In the genomic region with DNA sequence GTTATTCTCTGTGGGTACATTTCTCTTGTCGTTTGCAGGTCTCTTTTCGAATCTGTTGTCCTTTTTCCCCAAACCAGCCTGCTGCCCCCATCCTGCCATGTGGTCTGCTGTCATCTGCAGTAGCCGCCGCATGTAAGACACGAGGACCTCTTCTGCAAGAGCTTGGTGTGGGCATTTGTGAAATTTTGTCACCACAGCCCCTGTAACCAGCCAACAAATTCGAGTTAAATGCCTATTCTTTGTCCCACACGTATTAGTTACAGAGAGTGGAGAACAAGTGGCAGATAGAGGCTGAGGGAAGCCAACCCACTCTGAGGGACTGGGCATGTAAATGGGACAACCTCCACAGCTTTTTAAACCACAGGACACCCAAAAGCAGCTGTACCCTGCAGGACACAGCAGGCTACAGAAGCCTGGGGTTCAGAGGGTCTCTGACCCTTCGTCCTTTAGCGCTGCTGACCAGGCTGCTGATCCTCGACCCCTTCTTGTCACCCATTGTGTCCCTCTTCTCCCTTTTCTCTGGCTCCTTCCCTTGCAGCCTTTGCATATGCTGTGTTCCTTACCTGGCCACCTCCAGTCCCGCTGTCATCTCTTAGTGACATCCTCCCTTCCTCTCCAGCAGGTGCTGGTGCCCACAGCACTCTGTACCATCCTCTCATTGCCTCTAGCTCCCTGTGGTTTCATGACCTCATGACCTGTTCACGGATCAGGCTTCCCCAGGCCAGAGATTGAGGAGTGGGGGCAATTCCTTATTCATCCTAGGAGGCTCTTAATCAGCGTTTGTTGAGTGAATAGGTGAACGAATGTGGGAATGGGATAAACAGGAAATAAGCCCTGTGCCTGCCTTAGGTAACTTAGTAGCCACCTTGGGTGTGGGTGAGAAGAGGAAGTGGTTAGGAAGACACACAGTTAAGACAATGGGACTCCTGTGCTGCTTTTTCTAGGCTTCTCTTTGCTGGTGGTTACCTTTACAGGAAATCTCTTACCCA, we compare ENCODE assay signal across 1 cellular context.
A peak's percentile ranks its signal among the peaks of the same experiment; 100 is the strongest.
TF ChIP-seq lines count a peak whose summit lies in the region.

No MANE protein-coding gene starts in this region.

TF ChIP-seq in HepG2, 621 proteins besides CTCF, POLR2A, EP300 and RAD21 (continues in another document):
- TF ChIP-seq, protein P1, sequence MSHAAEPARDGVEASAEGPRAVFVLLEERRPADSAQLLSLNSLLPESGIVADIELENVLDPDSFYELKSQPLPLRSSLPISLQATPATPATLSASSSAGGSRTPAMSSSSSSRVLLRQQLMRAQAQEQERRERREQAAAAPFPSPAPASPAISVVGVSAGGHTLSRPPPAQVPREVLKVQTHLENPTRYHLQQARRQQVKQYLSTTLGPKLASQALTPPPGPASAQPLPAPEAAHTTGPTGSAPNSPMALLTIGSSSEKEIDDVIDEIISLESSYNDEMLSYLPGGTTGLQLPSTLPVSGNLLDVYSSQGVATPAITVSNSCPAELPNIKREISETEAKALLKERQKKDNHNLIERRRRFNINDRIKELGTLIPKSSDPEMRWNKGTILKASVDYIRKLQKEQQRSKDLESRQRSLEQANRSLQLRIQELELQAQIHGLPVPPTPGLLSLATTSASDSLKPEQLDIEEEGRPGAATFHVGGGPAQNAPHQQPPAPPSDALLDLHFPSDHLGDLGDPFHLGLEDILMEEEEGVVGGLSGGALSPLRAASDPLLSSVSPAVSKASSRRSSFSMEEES (CRISPR knock-in tag; IDR thresholded peaks at IDR 0.05), result no peak
- TF ChIP-seq KLF12 (CRISPR knock-in tag; IDR thresholded peaks at IDR 0.05; ENCODE audit: borderline replicate concordance), result no peak
- no peak for TF ChIP-seq ISX (CRISPR knock-in tag; conservative IDR thresholded peaks at IDR 0.05)
- no peak for TF ChIP-seq SMAD9 (CRISPR knock-in tag; IDR thresholded peaks at IDR 0.05)
- no peak for TF ChIP-seq MZF1 (CRISPR knock-in tag; IDR thresholded peaks at IDR 0.05; ENCODE audit: borderline replicate concordance)
- TF ChIP-seq, protein P2, sequence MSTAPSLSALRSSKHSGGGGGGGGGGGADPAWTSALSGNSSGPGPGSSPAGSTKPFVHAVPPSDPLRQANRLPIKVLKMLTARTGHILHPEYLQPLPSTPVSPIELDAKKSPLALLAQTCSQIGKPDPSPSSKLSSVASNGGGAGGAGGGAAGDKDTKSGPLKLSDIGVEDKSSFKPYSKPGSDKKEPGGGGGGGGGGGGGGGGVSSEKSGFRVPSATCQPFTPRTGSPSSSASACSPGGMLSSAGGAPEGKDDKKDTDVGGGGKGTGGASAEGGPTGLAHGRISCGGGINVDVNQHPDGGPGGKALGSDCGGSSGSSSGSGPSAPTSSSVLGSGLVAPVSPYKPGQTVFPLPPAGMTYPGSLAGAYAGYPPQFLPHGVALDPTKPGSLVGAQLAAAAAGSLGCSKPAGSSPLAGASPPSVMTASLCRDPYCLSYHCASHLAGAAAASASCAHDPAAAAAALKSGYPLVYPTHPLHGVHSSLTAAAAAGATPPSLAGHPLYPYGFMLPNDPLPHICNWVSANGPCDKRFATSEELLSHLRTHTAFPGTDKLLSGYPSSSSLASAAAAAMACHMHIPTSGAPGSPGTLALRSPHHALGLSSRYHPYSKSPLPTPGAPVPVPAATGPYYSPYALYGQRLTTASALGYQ (CRISPR knock-in tag; IDR thresholded peaks at IDR 0.05), result no peak
- TF ChIP-seq ATRX (CRISPR knock-in tag; IDR thresholded peaks at IDR 0.05; ENCODE audit: borderline replicate concordance), result no peak
- no peak for TF ChIP-seq HOXA5 (CRISPR knock-in tag; IDR thresholded peaks at IDR 0.05)
- TF ChIP-seq, protein P3, sequence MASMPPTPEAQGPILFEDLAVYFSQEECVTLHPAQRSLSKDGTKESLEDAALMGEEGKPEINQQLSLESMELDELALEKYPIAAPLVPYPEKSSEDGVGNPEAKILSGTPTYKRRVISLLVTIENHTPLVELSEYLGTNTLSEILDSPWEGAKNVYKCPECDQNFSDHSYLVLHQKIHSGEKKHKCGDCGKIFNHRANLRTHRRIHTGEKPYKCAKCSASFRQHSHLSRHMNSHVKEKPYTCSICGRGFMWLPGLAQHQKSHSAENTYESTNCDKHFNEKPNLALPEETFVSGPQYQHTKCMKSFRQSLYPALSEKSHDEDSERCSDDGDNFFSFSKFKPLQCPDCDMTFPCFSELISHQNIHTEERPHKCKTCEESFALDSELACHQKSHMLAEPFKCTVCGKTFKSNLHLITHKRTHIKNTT (CRISPR knock-in tag; IDR thresholded peaks at IDR 0.05), result no peak
- TF ChIP-seq ZNF615 (CRISPR knock-in tag; IDR thresholded peaks at IDR 0.05; ENCODE audit: borderline replicate concordance), result no peak
- TF ChIP-seq ZNF672 (CRISPR knock-in tag; IDR thresholded peaks at IDR 0.05), result no peak
- TF ChIP-seq ZNF263 (CRISPR knock-in tag; IDR thresholded peaks at IDR 0.05), result 0 out of 2 replicates have a peak, but pooled peaks have one; percentile 6
- no peak for TF ChIP-seq ZNF232 (CRISPR knock-in tag; IDR thresholded peaks at IDR 0.05; ENCODE audit: borderline replicate concordance)
- TF ChIP-seq, protein P4, sequence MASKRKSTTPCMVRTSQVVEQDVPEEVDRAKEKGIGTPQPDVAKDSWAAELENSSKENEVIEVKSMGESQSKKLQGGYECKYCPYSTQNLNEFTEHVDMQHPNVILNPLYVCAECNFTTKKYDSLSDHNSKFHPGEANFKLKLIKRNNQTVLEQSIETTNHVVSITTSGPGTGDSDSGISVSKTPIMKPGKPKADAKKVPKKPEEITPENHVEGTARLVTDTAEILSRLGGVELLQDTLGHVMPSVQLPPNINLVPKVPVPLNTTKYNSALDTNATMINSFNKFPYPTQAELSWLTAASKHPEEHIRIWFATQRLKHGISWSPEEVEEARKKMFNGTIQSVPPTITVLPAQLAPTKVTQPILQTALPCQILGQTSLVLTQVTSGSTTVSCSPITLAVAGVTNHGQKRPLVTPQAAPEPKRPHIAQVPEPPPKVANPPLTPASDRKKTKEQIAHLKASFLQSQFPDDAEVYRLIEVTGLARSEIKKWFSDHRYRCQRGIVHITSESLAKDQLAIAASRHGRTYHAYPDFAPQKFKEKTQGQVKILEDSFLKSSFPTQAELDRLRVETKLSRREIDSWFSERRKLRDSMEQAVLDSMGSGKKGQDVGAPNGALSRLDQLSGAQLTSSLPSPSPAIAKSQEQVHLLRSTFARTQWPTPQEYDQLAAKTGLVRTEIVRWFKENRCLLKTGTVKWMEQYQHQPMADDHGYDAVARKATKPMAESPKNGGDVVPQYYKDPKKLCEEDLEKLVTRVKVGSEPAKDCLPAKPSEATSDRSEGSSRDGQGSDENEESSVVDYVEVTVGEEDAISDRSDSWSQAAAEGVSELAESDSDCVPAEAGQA (IDR thresholded peaks at IDR 0.05; ENCODE audit: low read depth), result no peak
- TF ChIP-seq, protein P4 (CRISPR knock-in tag; IDR thresholded peaks at IDR 0.05; ENCODE audit: borderline replicate concordance), result no peak
- TF ChIP-seq SOX5 (CRISPR knock-in tag; IDR thresholded peaks at IDR 0.05; ENCODE audit: borderline replicate concordance), result no peak
- no peak for TF ChIP-seq ZNF746 (CRISPR knock-in tag; IDR thresholded peaks at IDR 0.05)
- TF ChIP-seq ZFX (CRISPR knock-in tag; IDR thresholded peaks at IDR 0.05; ENCODE audit: low read depth), result no peak
- no peak for TF ChIP-seq FOSL2 (CRISPR knock-in tag; IDR thresholded peaks at IDR 0.05)
- TF ChIP-seq, protein P5, sequence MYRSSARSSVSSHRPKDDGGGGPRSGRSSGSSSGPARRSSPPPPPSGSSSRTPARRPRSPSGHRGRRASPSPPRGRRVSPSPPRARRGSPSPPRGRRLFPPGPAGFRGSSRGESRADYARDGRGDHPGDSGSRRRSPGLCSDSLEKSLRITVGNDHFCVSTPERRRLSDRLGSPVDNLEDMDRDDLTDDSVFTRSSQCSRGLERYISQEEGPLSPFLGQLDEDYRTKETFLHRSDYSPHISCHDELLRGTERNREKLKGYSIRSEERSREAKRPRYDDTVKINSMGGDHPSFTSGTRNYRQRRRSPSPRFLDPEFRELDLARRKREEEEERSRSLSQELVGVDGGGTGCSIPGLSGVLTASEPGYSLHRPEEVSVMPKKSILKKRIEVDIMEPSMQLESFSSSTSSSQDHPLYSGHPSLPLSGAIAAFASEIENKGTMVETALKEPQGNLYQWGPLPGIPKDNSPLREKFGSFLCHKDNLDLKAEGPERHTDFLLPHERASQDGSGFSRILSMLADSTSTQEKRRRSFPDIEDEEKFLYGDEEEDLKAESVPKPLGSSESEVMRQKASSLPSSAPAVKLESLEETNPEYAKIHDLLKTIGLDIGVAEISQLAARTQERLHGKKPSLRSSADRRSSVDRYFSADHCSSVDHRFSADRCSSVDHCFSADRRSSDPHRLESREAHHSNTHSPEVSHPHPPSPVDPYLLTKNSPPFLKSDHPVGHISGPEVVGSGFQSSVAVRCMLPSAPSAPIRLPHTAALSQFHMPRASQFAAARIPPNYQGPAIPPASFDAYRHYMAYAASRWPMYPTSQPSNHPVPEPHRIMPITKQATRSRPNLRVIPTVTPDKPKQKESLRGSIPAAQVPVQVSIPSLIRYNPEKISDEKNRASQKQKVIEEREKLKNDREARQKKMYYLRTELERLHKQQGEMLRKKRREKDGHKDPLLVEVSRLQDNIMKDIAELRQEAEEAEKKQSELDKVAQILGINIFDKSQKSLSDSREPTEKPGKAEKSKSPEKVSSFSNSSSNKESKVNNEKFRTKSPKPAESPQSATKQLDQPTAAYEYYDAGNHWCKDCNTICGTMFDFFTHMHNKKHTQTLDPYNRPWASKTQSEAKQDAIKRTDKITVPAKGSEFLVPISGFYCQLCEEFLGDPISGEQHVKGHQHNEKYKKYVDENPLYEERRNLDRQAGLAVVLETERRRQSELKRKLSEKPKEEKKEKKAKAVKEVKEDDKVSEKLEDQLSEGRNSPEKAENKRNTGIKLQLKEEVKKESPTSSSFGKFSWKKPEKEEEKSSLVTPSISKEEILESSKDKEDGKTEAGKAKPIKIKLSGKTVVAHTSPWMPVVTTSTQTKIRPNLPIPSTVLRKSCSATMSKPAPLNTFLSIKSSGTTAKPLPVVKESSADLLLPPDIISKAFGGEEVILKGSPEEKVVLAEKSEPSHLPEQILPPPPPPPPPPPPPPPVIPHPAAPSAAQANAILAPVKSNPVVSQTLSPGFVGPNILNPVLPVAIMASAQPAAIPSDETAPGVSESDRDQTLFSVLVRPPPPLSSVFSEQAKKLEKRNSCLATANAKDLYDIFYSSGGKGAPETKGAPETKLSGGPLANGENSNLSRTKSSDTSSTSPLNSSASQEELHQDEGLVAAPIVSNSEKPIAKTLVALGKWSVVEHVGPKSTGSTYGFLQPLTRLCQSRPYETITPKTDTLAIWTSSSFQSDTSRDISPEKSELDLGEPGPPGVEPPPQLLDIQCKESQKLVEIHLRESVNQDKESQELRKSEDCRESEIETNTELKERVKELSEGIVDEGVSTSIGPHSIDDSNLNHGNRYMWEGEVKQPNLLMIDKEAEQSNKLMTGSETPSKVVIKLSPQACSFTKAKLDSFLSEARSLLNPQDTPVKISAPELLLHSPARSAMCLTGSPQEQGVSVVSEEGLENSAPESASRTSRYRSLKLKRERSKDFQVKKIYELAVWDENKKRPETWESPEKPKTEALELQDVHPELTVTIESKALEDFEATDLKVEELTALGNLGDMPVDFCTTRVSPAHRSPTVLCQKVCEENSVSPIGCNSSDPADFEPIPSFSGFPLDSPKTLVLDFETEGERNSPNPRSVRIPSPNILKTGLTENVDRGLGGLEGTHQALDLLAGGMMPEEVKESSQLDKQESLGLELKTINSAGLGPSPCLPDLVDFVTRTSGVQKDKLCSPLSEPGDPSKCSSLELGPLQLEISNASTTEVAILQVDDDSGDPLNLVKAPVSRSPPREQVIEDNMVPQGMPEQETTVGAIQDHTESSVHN (CRISPR knock-in tag; IDR thresholded peaks at IDR 0.05), result no peak
- TF ChIP-seq, protein P6, sequence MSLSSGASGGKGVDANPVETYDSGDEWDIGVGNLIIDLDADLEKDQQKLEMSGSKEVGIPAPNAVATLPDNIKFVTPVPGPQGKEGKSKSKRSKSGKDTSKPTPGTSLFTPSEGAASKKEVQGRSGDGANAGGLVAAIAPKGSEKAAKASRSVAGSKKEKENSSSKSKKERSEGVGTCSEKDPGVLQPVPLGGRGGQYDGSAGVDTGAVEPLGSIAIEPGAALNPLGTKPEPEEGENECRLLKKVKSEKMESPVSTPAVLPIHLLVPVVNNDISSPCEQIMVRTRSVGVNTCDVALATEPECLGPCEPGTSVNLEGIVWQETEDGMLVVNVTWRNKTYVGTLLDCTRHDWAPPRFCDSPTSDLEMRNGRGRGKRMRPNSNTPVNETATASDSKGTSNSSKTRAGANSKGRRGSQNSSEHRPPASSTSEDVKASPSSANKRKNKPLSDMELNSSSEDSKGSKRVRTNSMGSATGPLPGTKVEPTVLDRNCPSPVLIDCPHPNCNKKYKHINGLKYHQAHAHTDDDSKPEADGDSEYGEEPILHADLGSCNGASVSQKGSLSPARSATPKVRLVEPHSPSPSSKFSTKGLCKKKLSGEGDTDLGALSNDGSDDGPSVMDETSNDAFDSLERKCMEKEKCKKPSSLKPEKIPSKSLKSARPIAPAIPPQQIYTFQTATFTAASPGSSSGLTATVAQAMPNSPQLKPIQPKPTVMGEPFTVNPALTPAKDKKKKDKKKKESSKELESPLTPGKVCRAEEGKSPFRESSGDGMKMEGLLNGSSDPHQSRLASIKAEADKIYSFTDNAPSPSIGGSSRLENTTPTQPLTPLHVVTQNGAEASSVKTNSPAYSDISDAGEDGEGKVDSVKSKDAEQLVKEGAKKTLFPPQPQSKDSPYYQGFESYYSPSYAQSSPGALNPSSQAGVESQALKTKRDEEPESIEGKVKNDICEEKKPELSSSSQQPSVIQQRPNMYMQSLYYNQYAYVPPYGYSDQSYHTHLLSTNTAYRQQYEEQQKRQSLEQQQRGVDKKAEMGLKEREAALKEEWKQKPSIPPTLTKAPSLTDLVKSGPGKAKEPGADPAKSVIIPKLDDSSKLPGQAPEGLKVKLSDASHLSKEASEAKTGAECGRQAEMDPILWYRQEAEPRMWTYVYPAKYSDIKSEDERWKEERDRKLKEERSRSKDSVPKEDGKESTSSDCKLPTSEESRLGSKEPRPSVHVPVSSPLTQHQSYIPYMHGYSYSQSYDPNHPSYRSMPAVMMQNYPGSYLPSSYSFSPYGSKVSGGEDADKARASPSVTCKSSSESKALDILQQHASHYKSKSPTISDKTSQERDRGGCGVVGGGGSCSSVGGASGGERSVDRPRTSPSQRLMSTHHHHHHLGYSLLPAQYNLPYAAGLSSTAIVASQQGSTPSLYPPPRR (CRISPR knock-in tag; IDR thresholded peaks at IDR 0.05; ENCODE audit: borderline replicate concordance), result no peak
- TF ChIP-seq ZBTB20 (CRISPR knock-in tag; IDR thresholded peaks at IDR 0.05; ENCODE audit: borderline replicate concordance, low read depth), result no peak
